8 cellular contexts compared by ENCODE assay signal in the genomic region with DNA sequence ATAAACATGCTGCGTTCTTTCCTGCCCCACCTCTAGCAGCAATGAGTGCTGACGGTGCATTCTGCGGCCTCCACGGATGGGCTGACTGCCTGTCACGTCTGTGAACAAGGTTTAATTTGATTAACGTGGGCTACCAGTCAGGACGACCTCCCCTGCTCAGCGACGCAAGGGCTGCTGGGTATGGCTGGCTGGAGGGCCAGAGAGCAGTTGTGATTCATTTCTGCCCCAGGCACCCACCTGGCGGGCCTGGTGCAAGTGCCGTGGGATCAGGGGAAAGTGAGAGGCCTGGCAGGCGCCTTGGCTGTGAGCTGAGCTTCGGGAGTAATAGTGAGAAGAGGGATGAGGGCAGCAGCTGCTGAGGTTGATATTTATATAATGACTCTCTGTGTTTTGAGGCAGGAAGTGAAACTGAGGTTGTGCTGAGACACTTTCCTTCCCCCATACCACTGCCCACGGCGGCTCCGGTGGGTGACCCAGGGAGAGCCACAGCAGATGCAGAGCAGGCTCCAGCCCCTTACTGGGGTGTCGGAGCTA.
DNase-seq lines count a peak whose midpoint lies in the region; ATAC-seq and TF ChIP-seq lines count a peak whose summit lies in the region.

No MANE protein-coding gene starts in this region.

- no peak overlapping the region for H3K4me3 ChIP-seq in upper lobe of right lung

- TF ChIP-seq POLR2A in GM18505 (IDR thresholded peaks at IDR 0.05; ENCODE audit: borderline replicate concordance, extremely low read depth, insufficient read depth, insufficient read length), result no peak

- H3K4me1 ChIP-seq in upper lobe of right lung, result no peaks in the 10 kb centered on the region

- no peaks in the 10 kb centered on the region for H3K9me3 ChIP-seq in upper lobe of right lung

- peak; percentile 98 for ATAC-seq in GM18505 (IDR thresholded peaks at IDR 0.05; ENCODE audit: unreplicated experiment)
- peak; percentile 98 for ATAC-seq in GM21717 (IDR thresholded peaks at IDR 0.05; ENCODE audit: unreplicated experiment)
- peak; percentile 80 for ATAC-seq in upper lobe of right lung

- H3K27ac ChIP-seq in upper lobe of right lung, result no peak overlapping the region

- H3K27ac Mint-ChIP-seq in activated naive CD8-positive, alpha-beta T cell, result peak overlapping the region; percentile 46

- no peaks in the 10 kb centered on the region for H3K9me3 Mint-ChIP-seq in activated naive CD8-positive, alpha-beta T cell (ENCODE audit: low read depth)

- peaks cover 13% of the 10 kb centered on the region for H3K4me1 Mint-ChIP-seq in activated naive CD8-positive, alpha-beta T cell (ENCODE audit: low read depth)

- peak overlapping the region; percentile 36 for H3K4me3 Mint-ChIP-seq in activated naive CD8-positive, alpha-beta T cell

- DNase-seq in LHCN-M2 (ENCODE audit: low read depth) (peak; percentile 43), upper lobe of right lung (no peak), superior temporal gyrus (ENCODE audit: extremely low spot score) (no peak), NCI-H526 (lab: John Stamatoyannopoulos, UW) (no peak), GM03348 (ENCODE audit: low spot score) (no peak)

- H3K36me3 ChIP-seq in upper lobe of right lung, result no peaks in the 10 kb centered on the region

- H3K36me3 Mint-ChIP-seq in activated naive CD8-positive, alpha-beta T cell, result peaks cover 2% of the 10 kb centered on the region

- no peaks in the 10 kb centered on the region for H3K27me3 ChIP-seq in upper lobe of right lung

- no peaks in the 10 kb centered on the region for H3K27me3 Mint-ChIP-seq in activated naive CD8-positive, alpha-beta T cell

- TF ChIP-seq CTCF in upper lobe of right lung (IDR thresholded peaks at IDR 0.05), result no peak

- intact Hi-C loops in upper lobe of right lung (cut with DNase I), result no loop called here
